ENCODE assay signal across 8 cellular contexts in genomic region chr7:73578342-73579124, GRCh38. TPM values are rescaled to one million over a fixed set of nuclear protein-coding genes. Genes with fewer than 3 reads are reported as not detected.
DNase-seq lines count a peak whose midpoint lies in the region; FAIRE-seq and TF ChIP-seq lines count a peak whose summit lies in the region.

TSS of gene TBL2 (minus strand) at chr7:73578579. CDS start at chr7:73578549, 30 bp downstream.

- H3K14ac ChIP-seq in H9 (ENCODE audit: insufficient read depth, low read length), result peak within 1 kb of the TSS; percentile 88

- H2BK15ac ChIP-seq in H9 (ENCODE audit: low read depth, low read length), result no peak within 1 kb of the TSS

- no peak within 1 kb of the TSS for H4K91ac ChIP-seq in H9 (ENCODE audit: insufficient read length, low read depth, low read length)

- H4K20me1 ChIP-seq in H9 (ENCODE audit: control insufficient read depth, insufficient read depth, insufficient read length) (no peaks in the 10 kb centered on the region), neural cell (ENCODE audit: insufficient read depth) (no peaks in the 10 kb centered on the region)

- peak within 1 kb of the TSS; percentile 76 for H3K18ac ChIP-seq in H9 (ENCODE audit: insufficient read length, low read depth, low read length)

- intact Hi-C loops in stomach (cut with DNase I; ENCODE audit: low total_unique reads), result no loop called here

- WGBS in H9 (ENCODE audit: extremely low coverage, insufficient read length, low lambda C conversion rate), result no CpG with 5 or more reads among the region's 75 CpGs
- WGBS in stomach, 5 donors, result 0 to 1% (median 0%) methylated on average over 32 to 75 of the region's 75 CpGs

- no peaks in the 10 kb centered on the region for H3K79me1 ChIP-seq in H9 (ENCODE audit: insufficient read depth, low read depth, low read length, poor library complexity, severe bottlenecking)

- H3K27ac ChIP-seq in H9 (ENCODE audit: insufficient read length, low read depth, low read length) (no peak within 1 kb of the TSS), neural cell (ENCODE audit: low read length) (peak within 1 kb of the TSS; percentile 55), stomach (peak within 1 kb of the TSS; percentile 92 to 98 (median 95))

- peaks cover 11 to 24% (median 19%) of the 10 kb centered on the region in 3 experiments; a peak in 6 of 7 replicates for H3K36me3 Mint-ChIP-seq in H9 (ENCODE audit: insufficient read depth in 1 of 3, low read depth in 3 of 3)

- H2AK5ac ChIP-seq in H9 (ENCODE audit: insufficient read length, low read length), result no peak within 1 kb of the TSS

- TF ChIP-seq POLR2A in stomach (IDR thresholded peaks at IDR 0.05), result peak in 1 of 4 donors; percentile 66

- H3K23ac ChIP-seq in H9 (ENCODE audit: insufficient read length, low read depth, low read length), result no peak within 1 kb of the TSS

- no peak for TF ChIP-seq RAD21 in neural cell (conservative IDR thresholded peaks at IDR 0.05)

- peaks cover 13% of the 10 kb centered on the region for H3K36me3 ChIP-seq in MG63
- no peaks in the 10 kb centered on the region for H3K36me3 ChIP-seq in neural cell (ENCODE audit: insufficient read depth, low read length)
- peaks cover 8 to 28% (median 26%) of the 10 kb centered on the region in 4 donors for H3K36me3 ChIP-seq in stomach

- DNase-seq in H9 (peak; percentile 99), MG63 (peak; percentile 94), SHP77 treated with DMSO at 0.1 percent for 48 hours (lab: John Stamatoyannopoulos, UW) (peak; percentile 87), fibroblast of the conjunctiva (ENCODE audit: low read depth) (peak; percentile 98), stomach (peak; percentile 100)
- peak; percentile 99 for DNase-seq in activated effector memory CD4-positive, alpha-beta T cell treated with anti-CD3 and anti-CD28 coated beads, Interleukin-2, amount 50 U/mL, for 16 hours

- no peak within 1 kb of the TSS for H2BK12ac ChIP-seq in H9 (ENCODE audit: insufficient read length, low read depth, low read length)

- H3K9me3 Mint-ChIP-seq in H9, result no peaks in the 10 kb centered on the region

- H3K79me2 ChIP-seq in H9 (ENCODE audit: insufficient read depth, low read length) (no peaks in the 10 kb centered on the region), neural cell (replicated peaks; ENCODE audit: insufficient read depth, low read length) (peaks cover 12% of the 10 kb centered on the region)

- no peak within 1 kb of the TSS for H4K8ac ChIP-seq in H9 (replicated peaks; ENCODE audit: insufficient read length, low read depth, low read length)

- no peaks in the 10 kb centered on the region for H3K9me2 ChIP-seq in neural cell (ENCODE audit: insufficient read depth, low read length)

- H3K4me3 Mint-ChIP-seq in H9, result peak within 1 kb of the TSS; percentile 85 to 93

- H2BK5ac ChIP-seq in H9 (ENCODE audit: insufficient read length, low read length), result no peak within 1 kb of the TSS

- no peaks in the 10 kb centered on the region for H3F3A ChIP-seq in neural cell (ENCODE audit: insufficient read depth, low read length, poor library complexity, severe bottlenecking)

- peak; percentile 97 for FAIRE-seq in G401.6 (lab: Jason Lieb, UNC)

- TF ChIP-seq EP300 in neural cell (conservative IDR thresholded peaks at IDR 0.05; ENCODE audit: poor library complexity, severe bottlenecking), result peak; percentile 19
- TF ChIP-seq EP300 in stomach (IDR thresholded peaks at IDR 0.05), result no peak

- no peak within 1 kb of the TSS for H2BK120ac ChIP-seq in H9 (ENCODE audit: low read depth, low read length, poor library complexity, severe bottlenecking)

- peaks cover 8% of the 10 kb centered on the region for H3K23me2 ChIP-seq in H9 (ENCODE audit: insufficient read length, low read depth, low read length, poor library complexity, severe bottlenecking)

- peak within 1 kb of the TSS; percentile 84 to 98 (median 94) for H3K27ac Mint-ChIP-seq in H9

- no peak within 1 kb of the TSS for H3K4ac ChIP-seq in H9 (ENCODE audit: low read depth, low read length)

- H3K4me1 ChIP-seq in H9 (ENCODE audit: insufficient read depth, low read length), result no peaks in the 10 kb centered on the region
- peaks cover 14 to 59% (median 30%) of the 10 kb centered on the region in 4 donors for H3K4me1 ChIP-seq in stomach

- H3K4me3 ChIP-seq in MG63 (peak within 1 kb of the TSS; percentile 77), neural cell (ENCODE audit: low read length) (peak within 1 kb of the TSS; percentile 96), stomach (peak within 1 kb of the TSS; percentile 73 to 91 (median 88))

- no peak within 1 kb of the TSS for H2BK20ac ChIP-seq in H9 (ENCODE audit: low read depth, low read length, poor library complexity, severe bottlenecking)

- H4K5ac ChIP-seq in H9 (ENCODE audit: insufficient read length, low read depth, low read length), result no peak within 1 kb of the TSS

- peaks cover 54% of the 10 kb centered on the region for H3K27me3 Mint-ChIP-seq in H9 (ENCODE audit: low read depth)

- H3K4me1 Mint-ChIP-seq in H9, result peaks cover 14 to 19% of the 10 kb centered on the region in 2 experiments

- no peak within 1 kb of the TSS for H3T11ph ChIP-seq in H9 (ENCODE audit: low read length)

- H2AFZ ChIP-seq in H9 (ENCODE audit: low read length) (no peak within 1 kb of the TSS), neural cell (ENCODE audit: low read depth, low read length) (peak within 1 kb of the TSS; percentile 62)

- H3K4me2 ChIP-seq in H9 (ENCODE audit: insufficient read depth, insufficient read length, low read length) (peak within 1 kb of the TSS; percentile 92), neural cell (ENCODE audit: low read length) (peak within 1 kb of the TSS; percentile 97)

- peak within 1 kb of the TSS; percentile 82 for H3K9ac ChIP-seq in H9 (ENCODE audit: extremely low read depth, insufficient read length, low read length)
- peak within 1 kb of the TSS; percentile 84 for H3K9ac ChIP-seq in neural cell (ENCODE audit: low read length)

- H3K27me3 ChIP-seq in H9 (ENCODE audit: insufficient read depth, low read length) (peaks cover 2% of the 10 kb centered on the region; the same call in 1 of the 2 replicates), MG63 (no peaks in the 10 kb centered on the region), neural cell (ENCODE audit: insufficient read depth, low read depth, low read length) (no peaks in the 10 kb centered on the region), stomach (no peaks in the 10 kb centered on the region)

- H3K9me3 ChIP-seq in H9 (ENCODE audit: control insufficient read depth, low read depth, low read length), result no peaks in the 10 kb centered on the region
- H3K9me3 ChIP-seq in MG63, result no peaks in the 10 kb centered on the region
- H3K9me3 ChIP-seq in neural cell (ENCODE audit: low read length), result no peaks in the 10 kb centered on the region
- no peaks in the 10 kb centered on the region for H3K9me3 ChIP-seq in stomach

- TF ChIP-seq CTCF in H9 (conservative IDR thresholded peaks at IDR 0.05), result peak; percentile 13; the same call in 1 of the 3 replicates
- TF ChIP-seq CTCF in neural cell (IDR thresholded peaks at IDR 0.05; ENCODE audit: poor library complexity, severe bottlenecking), result peak; percentile 42
- TF ChIP-seq CTCF in stomach (IDR thresholded peaks at IDR 0.05), result peak in 1 of 7 experiments; percentile 12

- H3K56ac ChIP-seq in H9 (ENCODE audit: insufficient read length, low read depth, low read length), result no peak within 1 kb of the TSS

TF ChIP-seq in neural cell, 6 proteins besides CTCF, POLR2A, EP300 and RAD21:
- TF ChIP-seq SMC3 (conservative IDR thresholded peaks at IDR 0.05; ENCODE audit: poor library complexity) (no peak), MXI1 (conservative IDR thresholded peaks at IDR 0.05; ENCODE audit: poor library complexity, severe bottlenecking) (peak; percentile 91), POLR2AphosphoS5 (IDR thresholded peaks at IDR 0.05) (peak; percentile 94), EZH2 (IDR thresholded peaks at IDR 0.05; ENCODE audit: borderline replicate concordance, insufficient read depth, low read length, poor library complexity, severe bottlenecking) (no peak), REST (IDR thresholded peaks at IDR 0.05; ENCODE audit: borderline replicate concordance) (peak; percentile 86), TAF1 (IDR thresholded peaks at IDR 0.05; ENCODE audit: low read depth) (peak; percentile 95)

RNA-seq across cellular contexts. Expression of gene TBL2, which starts in this region (rescaled TPM):
- total RNA-seq in H9 (2021) (24.9 and 26.7 TPM in 2 replicates), stomach (100 to 1,000 TPM in 1 of 5 donors, 10 to 100 TPM in 3, 1 to 10 TPM in 1; 1.2 to 176 (median 43.0) TPM)
- total RNA-seq in MG63 (2014; rRNA removed; shearing (Covaris generic); ENCODE audit: low replicate concordance), result 68.6 and 79.0 TPM in 2 replicates
- polyA plus RNA-seq in neural cell (38.6 and 53.5 TPM in 2 replicates), stomach (10 to 100 TPM in 1 of 3 donors, 1 to 10 TPM in 2; 8.9 to 11.8 (median 9.5) TPM)
- polyA minus RNA-seq in neural cell, result 47.0 and 51.1 TPM in 2 replicates
